Comparison of ENCODE assay signal across 23 cellular contexts in genomic region chr1:219813344-219813743, GRCh38.
"Had no signal": no experiment of that assay in that cellular context is flagged by ENCODE, and none has a peak within 500 bp of the region (broad histone marks: within the 10 kb centered on the region; RNA-seq: fewer than 3 reads in every experiment).

No MANE protein-coding gene starts in this region.

- H3K4me3 ChIP-seq: coronary artery, esophagus muscularis mucosa, gastroesophageal sphincter, heart right ventricle, lung, mucosa of descending colon, psoas muscle, sigmoid colon, thoracic aorta, tibial nerve, upper lobe of left lung had no signal

- H3K36me3 ChIP-seq: esophagus muscularis mucosa, gastroesophageal sphincter, heart right ventricle, sigmoid colon, thoracic aorta, tibial nerve, upper lobe of left lung had no signal

- H3K4me1 Mint-ChIP-seq: mesothelial cell of epicardium; naive B cell; neural crest cell; stimulated activated memory B cell treated with anti-CD40 and anti-IgM and Interleukin-4, amounts not matched to agents 10 μg/mL and 1 μg/mL and 100 μg/mL, for 72 hours had no signal

- H3K36me3 Mint-ChIP-seq: mesothelial cell of epicardium; naive B cell; natural killer cell treated with Interleukin-12 subunit alpha and Interleukin-12 subunit beta and Interleukin-15 and Interleukin-18, amount 100 ng/mL, for 72 hours; stimulated activated memory B cell treated with anti-CD40 and anti-IgM and Interleukin-4, amounts not matched to agents 10 μg/mL and 1 μg/mL and 100 μg/mL, for 72 hours had no signal

- H3K4me3 Mint-ChIP-seq: mesothelial cell of epicardium; naive B cell; natural killer cell treated with Interleukin-12 subunit alpha and Interleukin-12 subunit beta and Interleukin-15 and Interleukin-18, amount 100 ng/mL, for 72 hours; neural crest cell; stimulated activated memory B cell treated with anti-CD40 and anti-IgM and Interleukin-4, amounts not matched to agents 10 μg/mL and 1 μg/mL and 100 μg/mL, for 72 hours had no signal

- ATAC-seq: natural killer cell treated with Interleukin-12 subunit alpha and Interleukin-12 subunit beta and Interleukin-15 and Interleukin-18, amount 100 ng/mL, for 72 hours; stimulated activated naive CD8-positive, alpha-beta T cell treated with anti-CD3 and anti-CD28 coated beads, Interleukin-15, Interleukin-2, amounts not matched to agents 100 U/mL and 50 U/mL, for 24 hours had no signal

- H3K27ac ChIP-seq: coronary artery, esophagus muscularis mucosa, foreskin keratinocyte, gastroesophageal sphincter, heart right ventricle, psoas muscle, sigmoid colon, thoracic aorta, tibial nerve, upper lobe of left lung had no signal

- FAIRE-seq: keratinocyte, urothelium cell line had no signal

- H3K4me1 ChIP-seq: foreskin keratinocyte, psoas muscle had no signal

- H3K27ac Mint-ChIP-seq: mesothelial cell of epicardium; naive B cell; natural killer cell treated with Interleukin-12 subunit alpha and Interleukin-12 subunit beta and Interleukin-15 and Interleukin-18, amount 100 ng/mL, for 72 hours; stimulated activated memory B cell treated with anti-CD40 and anti-IgM and Interleukin-4, amounts not matched to agents 10 μg/mL and 1 μg/mL and 100 μg/mL, for 72 hours had no signal

- H3K27me3 ChIP-seq: tibial nerve, upper lobe of left lung had no signal

- H3K9me3 ChIP-seq: esophagus muscularis mucosa, gastroesophageal sphincter, heart right ventricle, mucosa of descending colon, psoas muscle, sigmoid colon, thoracic aorta, tibial nerve, upper lobe of left lung had no signal

- DNase-seq: effector memory CD4-positive, alpha-beta T cell; glutamatergic neuron; naive B cell; psoas muscle; sigmoid colon; stimulated activated CD4-positive, alpha-beta T cell treated with anti-CD3 and anti-CD28 coated beads, Interleukin-4, amount 100 ng/mL, for 4 hours; stimulated activated naive CD8-positive, alpha-beta T cell treated with anti-CD3 and anti-CD28 coated beads, Interleukin-15, Interleukin-2, amounts not matched to agents 100 U/mL and 50 U/mL, for 24 hours; upper lobe of left lung had no signal

- H3K9me3 Mint-ChIP-seq: mesothelial cell of epicardium; naive B cell; neural crest cell; stimulated activated memory B cell treated with anti-CD40 and anti-IgM and Interleukin-4, amounts not matched to agents 10 μg/mL and 1 μg/mL and 100 μg/mL, for 72 hours had no signal
